ENCODE assay signal across 8 cellular contexts in genomic region chr20:11912013-11912663, GRCh38. TPM values are rescaled to one million over a fixed set of nuclear protein-coding genes. Genes with fewer than 3 reads are reported as not detected.
DNase-seq lines count a peak whose midpoint lies in the region; ATAC-seq, FAIRE-seq and TF ChIP-seq lines count a peak whose summit lies in the region.

No MANE protein-coding gene starts in this region.

- TF ChIP-seq CTCF in MM.1S (IDR thresholded peaks at IDR 0.05; ENCODE audit: low read length) = peak; percentile 85
- TF ChIP-seq CTCF in choroid plexus epithelial cell (conservative IDR thresholded peaks at IDR 0.05; ENCODE audit: low read depth, low read length) = peak; percentile 74
- peak; percentile 58 for TF ChIP-seq CTCF in neural crest cell (conservative IDR thresholded peaks at IDR 0.05)

- no peaks in the 10 kb centered on the region for H3K27me3 Mint-ChIP-seq in neural crest cell (ENCODE audit: low read depth)

- H3K4me1 Mint-ChIP-seq in neural crest cell = peaks cover 58% of the 10 kb centered on the region

- no peak for TF ChIP-seq POLR2A in GM12892 (IDR thresholded peaks at IDR 0.05; ENCODE audit: low read depth, low read length)

- H3K27ac ChIP-seq in MM.1S (ENCODE audit: low read length) = no peak overlapping the region

- FAIRE-seq in GM12892 (lab: Jason Lieb, UNC) = no peak

- peaks cover 10% of the 10 kb centered on the region for H3K36me3 Mint-ChIP-seq in neural crest cell (ENCODE audit: low read depth)

- H3F3A ChIP-seq in MM.1S (ENCODE audit: insufficient read depth, low read length) = no peaks in the 10 kb centered on the region

- H4K20me1 ChIP-seq in MM.1S (ENCODE audit: insufficient read depth, low read length) = no peaks in the 10 kb centered on the region

- H3K79me2 ChIP-seq in MM.1S (ENCODE audit: low read length) = peaks cover 12% of the 10 kb centered on the region; the same call in 1 of the 2 replicates

- ATAC-seq in HG02588 (IDR thresholded peaks at IDR 0.05; ENCODE audit: unreplicated experiment) (no peak), HG03342 (IDR thresholded peaks at IDR 0.05; ENCODE audit: unreplicated experiment) (no peak)

- no peak overlapping the region for H3K4me2 ChIP-seq in MM.1S (ENCODE audit: low read depth, low read length)

- H3K4me3 Mint-ChIP-seq in neural crest cell = no peak overlapping the region

- H3K9me3 Mint-ChIP-seq in neural crest cell = peaks cover 7% of the 10 kb centered on the region

- no peaks in the 10 kb centered on the region for H3K9me3 ChIP-seq in MM.1S (replicated peaks; ENCODE audit: insufficient read depth, low read length)

- no peaks in the 10 kb centered on the region for H3K27me3 ChIP-seq in MM.1S (replicated peaks; ENCODE audit: insufficient read depth, low read length)

- H3K4me1 ChIP-seq in MM.1S (ENCODE audit: low read length) = peaks cover 13% of the 10 kb centered on the region

- H3K4me3 ChIP-seq in MM.1S (ENCODE audit: low read length) = no peak overlapping the region
- H3K4me3 ChIP-seq in choroid plexus epithelial cell (ENCODE audit: low read depth, low read length) = no peak overlapping the region

- no peaks in the 10 kb centered on the region for H3K36me3 ChIP-seq in MM.1S (replicated peaks; ENCODE audit: insufficient read depth, low read length)

- no peak overlapping the region for H3K27ac Mint-ChIP-seq in neural crest cell (ENCODE audit: unreplicated experiment)

- DNase-seq in NCI-H2081 (lab: John Stamatoyannopoulos, UW) (peak; percentile 43 to 69), NCI-H2081 treated with DMSO at 0.1 percent for 48 hours (lab: John Stamatoyannopoulos, UW) (no peak), MM.1S (peak; percentile 50), choroid plexus epithelial cell (ENCODE audit: low read depth) (peak; percentile 51), neural crest cell (ENCODE audit: low read depth, low spot score) (no peak), GM12892 (ENCODE audit: insufficient read length) (no peak)

- H3K9ac ChIP-seq in MM.1S (ENCODE audit: low read length) = no peak overlapping the region

- no peak overlapping the region for H2AFZ ChIP-seq in MM.1S (ENCODE audit: low read length)

- H3K9me2 ChIP-seq in MM.1S (replicated peaks; ENCODE audit: insufficient read depth, low read length) = no peaks in the 10 kb centered on the region

RNA-seq across cellular contexts. Expression of gene BTBD3, which starts 5.6 kb away (rescaled TPM):
- total RNA-seq in neural crest cell = 131 and 134 TPM in 2 replicates
- polyA plus RNA-seq in GM12892 (2012; ENCODE audit: missing spikeins) = 0.51 TPM

Comparison
In these comparisons a context has a peak if more than half of its experiments do, and no peak if none do; other contexts are left out.
1. DNase-seq: peak in NCI-H2081 (2 of 2), MM.1S (single experiment) and choroid plexus epithelial cell (single experiment); none in NCI-H2081 treated with DMSO at 0.1 percent for 48 hours (single experiment), neural crest cell (single experiment) and GM12892 (single experiment).
2. Peak in every context shown above with its lines, with median percentiles within 50 percentile points of each other: CTCF ChIP-seq.